10 cellular contexts compared by ENCODE assay signal in genomic region chr15:53833134-53833624, GRCh38.
A peak's percentile ranks its signal among the peaks of the same experiment; 100 is the strongest.
DNase-seq lines count a peak whose midpoint lies in the region; ATAC-seq, FAIRE-seq and TF ChIP-seq lines count a peak whose summit lies in the region.
"Had no signal": no experiment of that assay in that cellular context is flagged by ENCODE, and none has a peak within 500 bp of the region (broad histone marks: within the 10 kb centered on the region; RNA-seq: fewer than 3 reads in every experiment).

No MANE protein-coding gene starts in this region.

- no peak overlapping the region for H3K27ac Mint-ChIP-seq in activated naive CD8-positive, alpha-beta T cell treated with anti-CD3 and anti-CD28 coated beads, Interleukin-2, amount 50 U/mL, for 24 hours
- H3K27ac Mint-ChIP-seq: activated CD8-positive, alpha-beta T cell treated with anti-CD3 and anti-CD28 coated beads, Interleukin-2, amount 10 ng/mL, durations not matched to agents 7 days and 5 days had no signal

- no peak for TF ChIP-seq POLR2A in heart left ventricle (IDR thresholded peaks at IDR 0.05)

- peaks cover 0 to 2% (median 0%) of the 10 kb centered on the region in 9 donors for H3K27me3 ChIP-seq in heart left ventricle

- H3K4me3 Mint-ChIP-seq in activated naive CD8-positive, alpha-beta T cell treated with anti-CD3 and anti-CD28 coated beads, Interleukin-2, amount 50 U/mL, for 24 hours: no peak overlapping the region
- H3K4me3 Mint-ChIP-seq: activated CD8-positive, alpha-beta T cell treated with anti-CD3 and anti-CD28 coated beads, Interleukin-2, amount 10 ng/mL, durations not matched to agents 7 days and 5 days had no signal

- no peak overlapping the region for H3K4me3 ChIP-seq in heart left ventricle

- no peaks in the 10 kb centered on the region for H3K9me3 ChIP-seq in heart left ventricle

- 30 to 40% (median 38%) methylated on average over 4 of the region's 4 CpGs for WGBS in heart left ventricle, 4 donors

- H3K36me3 Mint-ChIP-seq in activated naive CD8-positive, alpha-beta T cell treated with anti-CD3 and anti-CD28 coated beads, Interleukin-2, amount 50 U/mL, for 24 hours (ENCODE audit: low read depth): no peaks in the 10 kb centered on the region

- H3K4me1 Mint-ChIP-seq in activated naive CD8-positive, alpha-beta T cell treated with anti-CD3 and anti-CD28 coated beads, Interleukin-2, amount 50 U/mL, for 24 hours: no peaks in the 10 kb centered on the region

- FAIRE-seq in RCC 7860 (lab: Jason Lieb, UNC): peak; percentile 92

- H3K9me3 Mint-ChIP-seq in activated naive CD8-positive, alpha-beta T cell treated with anti-CD3 and anti-CD28 coated beads, Interleukin-2, amount 50 U/mL, for 24 hours: peaks cover 9% of the 10 kb centered on the region

- in situ Hi-C loops in G401 (cut with HindIII; ENCODE audit: low sequenced_read_pairs): no loop called here

- H3K36me3 ChIP-seq in heart left ventricle: no peaks in the 10 kb centered on the region

- DNase-seq in G401 (ENCODE audit: low spot score) (peak; percentile 94), RCC 7860 (ENCODE audit: low spot score) (peak; percentile 83), heart left ventricle (peak in 3 of 5 donors; percentile 30 to 52 (median 30)), putamen (ENCODE audit: low spot score) (peak; percentile 9), NCI-H82 treated with DMSO at 0.1 percent for 48 hours (lab: John Stamatoyannopoulos, UW; ENCODE audit: unreplicated experiment) (no peak), HUDEP-2 (lab: John Stamatoyannopoulos, UW; ENCODE audit: unreplicated experiment in 76 of 76) (no peak)
- no peak for DNase-seq in activated CD4-positive, alpha-beta T cell treated with anti-CD3 and anti-CD28 coated beads for 4 hours
- no peak for DNase-seq in activated naive CD8-positive, alpha-beta T cell treated with anti-CD3 and anti-CD28 coated beads, Interleukin-2, amount 50 U/mL, for 24 hours
- DNase-seq: activated CD8-positive, alpha-beta T cell treated with anti-CD3 and anti-CD28 coated beads, Interleukin-2, amount 10 ng/mL, durations not matched to agents 7 days and 5 days; NCI-H526 treated with DMSO at 0.1 percent for 48 hours had no signal

- peak; percentile 44 to 67 (median 51) for ATAC-seq in heart left ventricle
- ATAC-seq in activated naive CD8-positive, alpha-beta T cell treated with anti-CD3 and anti-CD28 coated beads, Interleukin-2, amount 50 U/mL, for 24 hours: no peak
- ATAC-seq: activated CD8-positive, alpha-beta T cell treated with anti-CD3 and anti-CD28 coated beads, Interleukin-2, amount 10 ng/mL, durations not matched to agents 7 days and 5 days had no signal

- H3K27ac ChIP-seq in heart left ventricle: peak overlapping the region in 3 of 12 donors; percentile 12 to 58 (median 41)

- peaks cover 0 to 20% (median 2%) of the 10 kb centered on the region in 12 donors for H3K4me1 ChIP-seq in heart left ventricle

- intact Hi-C loops in heart left ventricle (cut with DNase I): loop anchor here in 1 of 10 donors (10.0 kb wide), 1 partner anchor 62 kb away; no protein-coding TSS in a partner anchor

- no peak for TF ChIP-seq CTCF in heart left ventricle (IDR thresholded peaks at IDR 0.05)

- no peaks in the 10 kb centered on the region for H3K27me3 Mint-ChIP-seq in activated naive CD8-positive, alpha-beta T cell treated with anti-CD3 and anti-CD28 coated beads, Interleukin-2, amount 50 U/mL, for 24 hours

Comparison
In these comparisons a context has a peak if more than half of its experiments do, and no peak if none do; other contexts are left out.
1. DNase-seq: peak in G401 (single experiment), RCC 7860 (single experiment), heart left ventricle (3 of 5) and putamen (single experiment); none in NCI-H82 treated with DMSO at 0.1 percent for 48 hours (single experiment), activated CD4-positive, alpha-beta T cell treated with anti-CD3 and anti-CD28 coated beads for 4 hours (0 of 2), HUDEP-2 (0 of 76) and activated naive CD8-positive, alpha-beta T cell treated with anti-CD3 and anti-CD28 coated beads, Interleukin-2, amount 50 U/mL, for 24 hours (single experiment).